Comparison of ENCODE assay signal across 20 cellular contexts in the genomic region with DNA sequence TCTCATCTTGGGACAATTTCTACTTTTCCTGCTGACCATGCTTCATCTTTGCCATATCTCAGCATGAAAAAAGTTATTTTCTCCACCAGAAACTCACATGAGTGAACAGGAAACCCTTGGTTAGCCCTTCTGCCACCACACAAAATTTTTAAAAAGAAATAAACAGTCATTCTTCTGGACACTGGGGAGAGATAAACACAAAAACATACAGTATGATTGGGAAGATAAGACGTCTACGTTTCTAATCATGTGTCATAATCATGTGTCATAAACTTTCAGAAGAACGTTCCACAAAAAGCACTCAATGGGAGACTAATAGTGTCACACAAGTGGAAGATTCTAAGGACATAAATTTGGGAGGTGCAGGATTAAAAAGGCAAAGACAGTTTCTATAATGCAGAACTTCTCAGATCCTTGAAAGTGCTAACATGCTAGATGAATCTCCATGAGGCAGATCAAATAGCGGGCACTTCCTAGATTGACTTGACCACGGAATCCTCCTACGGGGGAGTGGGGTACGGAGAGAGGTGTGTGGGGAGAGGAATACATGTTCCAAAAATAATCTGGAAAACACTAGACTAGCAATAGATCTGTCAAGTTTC.
A peak's percentile ranks its signal among the peaks of the same experiment; 100 is the strongest.
DNase-seq lines count a peak whose midpoint lies in the region; ATAC-seq, FAIRE-seq and TF ChIP-seq lines count a peak whose summit lies in the region.
"Had no signal": no experiment of that assay in that cellular context is flagged by ENCODE, and none has a peak within 500 bp of the region (broad histone marks: within the 10 kb centered on the region; RNA-seq: fewer than 3 reads in every experiment).

No MANE protein-coding gene starts in this region.

- H4K20me1 ChIP-seq in astrocyte (ENCODE audit: insufficient read depth, low read length) = no peaks in the 10 kb centered on the region

- TF ChIP-seq POLR2A in uterus (IDR thresholded peaks at IDR 0.05) = no peak

- H3K4me3 ChIP-seq in astrocyte (ENCODE audit: insufficient read depth, low read depth, low read length) (no peak overlapping the region), uterus (no peak overlapping the region)
- H3K4me3 ChIP-seq: GM12878, SK-N-MC had no signal

- no peak overlapping the region for H3K27ac Mint-ChIP-seq in astrocyte (ENCODE audit: unreplicated experiment)
- no peak overlapping the region for H3K27ac Mint-ChIP-seq in CD4-positive, alpha-beta T cell
- H3K27ac Mint-ChIP-seq: B cell had no signal

- H3K4me3 Mint-ChIP-seq in astrocyte (ENCODE audit: unreplicated experiment) = no peak overlapping the region
- no peak overlapping the region for H3K4me3 Mint-ChIP-seq in CD4-positive, alpha-beta T cell
- H3K4me3 Mint-ChIP-seq: B cell had no signal

- H3K79me2 ChIP-seq in astrocyte (ENCODE audit: insufficient read depth, low read length) = no peaks in the 10 kb centered on the region

- H3K27me3 ChIP-seq in astrocyte (ENCODE audit: insufficient read depth, low read length) (peaks cover 10% of the 10 kb centered on the region), uterus (no peaks in the 10 kb centered on the region)
- H3K27me3 ChIP-seq in CD4-positive, alpha-beta T cell (ENCODE audit: control insufficient read depth, insufficient read depth, low read length) = peaks cover 4% of the 10 kb centered on the region

- H3K9me3 Mint-ChIP-seq in astrocyte (ENCODE audit: unreplicated experiment) = no peaks in the 10 kb centered on the region
- no peaks in the 10 kb centered on the region for H3K9me3 Mint-ChIP-seq in CD4-positive, alpha-beta T cell

- CTCF ChIA-PET in CD4-positive, alpha-beta T cell (lab: Charles Lee) = no interaction called here

- no peak overlapping the region for H3K9ac ChIP-seq in astrocyte (ENCODE audit: low read length)

- no peak for TF ChIP-seq CTCF in astrocyte (IDR thresholded peaks at IDR 0.05; ENCODE audit: insufficient read depth, low read depth, low read length)
- no peak for TF ChIP-seq CTCF in uterus (IDR thresholded peaks at IDR 0.05)
- TF ChIP-seq CTCF in CD4-positive, alpha-beta T cell (IDR thresholded peaks at IDR 0.05) = no peak

- H3K27ac ChIP-seq in astrocyte (ENCODE audit: low read depth, low read length) (no peak overlapping the region), uterus (peak overlapping the region; percentile 5 to 31)
- H3K27ac ChIP-seq in CD4-positive, alpha-beta T cell (ENCODE audit: low read depth, low read length) = no peak overlapping the region
- H3K27ac ChIP-seq: RWPE1, SK-N-MC had no signal

- no peak overlapping the region for H3K4me2 ChIP-seq in astrocyte (ENCODE audit: low read length)

- intact Hi-C loops in uterus (cut with DNase I; ENCODE audit: low total_unique reads) = no loop called here
- intact Hi-C loops in CD4-positive, alpha-beta T cell (cut with DNase I, micrococcal nuclease) = no loop called here

- H3K9me3 ChIP-seq in astrocyte (ENCODE audit: insufficient read depth, low read depth, low read length) (no peaks in the 10 kb centered on the region), uterus (no peaks in the 10 kb centered on the region)
- H3K9me3 ChIP-seq in CD4-positive, alpha-beta T cell (ENCODE audit: control insufficient read depth, low read length) = no peaks in the 10 kb centered on the region

- H3K27me3 Mint-ChIP-seq in astrocyte (ENCODE audit: low read depth, unreplicated experiment) = peaks cover 30% of the 10 kb centered on the region
- peaks cover 29% of the 10 kb centered on the region for H3K27me3 Mint-ChIP-seq in CD4-positive, alpha-beta T cell

- H3K4me1 ChIP-seq in astrocyte (ENCODE audit: insufficient read depth, low read length) = peaks cover 9% of the 10 kb centered on the region
- H3K4me1 ChIP-seq in uterus = peaks cover 4 to 14% of the 10 kb centered on the region in 2 donors

- peak; percentile 45 for FAIRE-seq in astrocyte (lab: Jason Lieb, UNC)
- FAIRE-seq: A204.1, GM12878, H1 had no signal

- H3K36me3 Mint-ChIP-seq in astrocyte (ENCODE audit: low read depth, unreplicated experiment) = no peaks in the 10 kb centered on the region
- H3K36me3 Mint-ChIP-seq in CD4-positive, alpha-beta T cell (ENCODE audit: low read depth) = no peaks in the 10 kb centered on the region

- H2AFZ ChIP-seq in astrocyte (ENCODE audit: low read depth, low read length) = no peak overlapping the region

- POLR2A ChIA-PET in CD4-positive, alpha-beta T cell (lab: Charles Lee) = no interaction called here

- DNase-seq in ELR (ENCODE audit: low read depth) (peak; percentile 16), astrocyte (ENCODE audit: low read depth) (no peak), iris pigment epithelial cell (ENCODE audit: low read depth) (peak; percentile 8), uterus (peak in 1 of 2 donors; percentile 21), globus pallidus (ENCODE audit: low spot score) (no peak)
- DNase-seq in CD4-positive, alpha-beta T cell = no peak
- DNase-seq: MM.1S, NCI-H1092, NCI-H1436 treated with DMSO at 0.1 percent for 48 hours, NCI-H2029, NCI-H2227 treated with DMSO at 0.1 percent for 48 hours, NCI-H510A, SHP77 treated with DMSO at 0.1 percent for 48 hours had no signal

- peaks cover 17% of the 10 kb centered on the region for H3K4me1 Mint-ChIP-seq in astrocyte (ENCODE audit: low read depth, unreplicated experiment)
- no peaks in the 10 kb centered on the region for H3K4me1 Mint-ChIP-seq in CD4-positive, alpha-beta T cell (ENCODE audit: low read depth)
- H3K4me1 Mint-ChIP-seq: B cell had no signal

- H3K36me3 ChIP-seq in astrocyte (ENCODE audit: insufficient read depth, low read length) (no peaks in the 10 kb centered on the region), uterus (no peaks in the 10 kb centered on the region)

- no peak for ATAC-seq in CD4-positive, alpha-beta T cell (ENCODE audit: poor library complexity)
- no peak for ATAC-seq in GM19455 (IDR thresholded peaks at IDR 0.05; ENCODE audit: unreplicated experiment)
- ATAC-seq: GM12878 had no signal

Comparison
In these comparisons a context has a peak if more than half of its experiments do, and no peak if none do; other contexts are left out.
1. DNase-seq: peak in ELR (single experiment) and iris pigment epithelial cell (single experiment); none in astrocyte (single experiment), CD4-positive, alpha-beta T cell (0 of 10) and globus pallidus (single experiment).
2. H3K27ac ChIP-seq: peak in uterus (2 of 2); none in astrocyte (single experiment) and CD4-positive, alpha-beta T cell (single experiment).